1 cellular context compared by ENCODE assay signal in the genomic region with DNA sequence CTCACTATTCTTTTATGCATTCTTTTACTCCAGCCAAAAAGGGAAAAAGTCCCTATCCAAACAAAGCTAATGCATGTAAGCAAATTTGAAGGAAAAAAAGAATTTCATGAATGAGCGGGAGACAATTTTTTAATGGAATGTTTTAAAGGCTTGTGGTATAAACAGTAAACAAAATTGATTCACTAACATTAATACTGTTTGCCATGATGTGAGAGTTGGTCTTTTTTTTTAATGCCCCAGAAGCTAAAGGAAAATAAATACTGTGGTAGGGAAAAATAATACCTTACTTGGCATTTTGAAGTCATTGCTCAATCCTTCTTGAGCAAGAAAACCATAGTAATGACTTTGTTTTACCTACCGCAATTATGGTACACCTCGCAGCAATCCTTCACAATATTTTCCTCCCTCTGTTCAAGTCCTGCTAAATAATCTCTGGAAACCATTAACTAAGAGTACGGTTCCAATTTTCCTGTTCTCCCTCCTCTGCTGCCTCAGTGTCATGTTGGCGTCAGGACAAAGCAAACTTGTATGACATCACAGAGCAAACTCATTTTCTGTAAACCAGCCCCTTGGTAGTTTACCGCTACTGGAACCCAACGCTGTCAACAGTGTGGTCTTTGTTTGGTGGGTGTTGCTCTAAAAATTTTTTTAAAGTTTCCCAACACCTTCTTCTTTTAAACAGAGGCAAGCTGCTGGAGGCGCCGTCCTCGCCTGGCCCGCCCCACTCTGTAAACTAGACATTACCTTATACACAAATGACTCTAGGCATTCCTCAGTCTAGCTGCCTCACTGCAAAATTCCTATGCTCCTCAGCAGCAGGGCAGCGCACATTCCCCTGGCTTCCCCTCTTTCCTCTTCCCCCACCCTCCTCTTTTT.
A peak's percentile ranks its signal among the peaks of the same experiment; 100 is the strongest.
TF ChIP-seq lines count a peak whose summit lies in the region.

No MANE protein-coding gene starts in this region.

TF ChIP-seq in K562, 482 proteins besides CTCF, POLR2A, EP300 and RAD21 (continued from another document):
- TF ChIP-seq PHF8 (IDR thresholded peaks at IDR 0.05; ENCODE audit: borderline replicate concordance, low read length): peak; percentile 21; the same call in 1 of the 2 replicates
- TF ChIP-seq EGR1 (conservative IDR thresholded peaks at IDR 0.05): no peak
- TF ChIP-seq KLF16 (IDR thresholded peaks at IDR 0.05): no peak
- no peak for TF ChIP-seq ZNF551 (CRISPR knock-in tag; IDR thresholded peaks at IDR 0.05)
- no peak for TF ChIP-seq YBX1 (IDR thresholded peaks at IDR 0.05)
- TF ChIP-seq, protein P1, sequence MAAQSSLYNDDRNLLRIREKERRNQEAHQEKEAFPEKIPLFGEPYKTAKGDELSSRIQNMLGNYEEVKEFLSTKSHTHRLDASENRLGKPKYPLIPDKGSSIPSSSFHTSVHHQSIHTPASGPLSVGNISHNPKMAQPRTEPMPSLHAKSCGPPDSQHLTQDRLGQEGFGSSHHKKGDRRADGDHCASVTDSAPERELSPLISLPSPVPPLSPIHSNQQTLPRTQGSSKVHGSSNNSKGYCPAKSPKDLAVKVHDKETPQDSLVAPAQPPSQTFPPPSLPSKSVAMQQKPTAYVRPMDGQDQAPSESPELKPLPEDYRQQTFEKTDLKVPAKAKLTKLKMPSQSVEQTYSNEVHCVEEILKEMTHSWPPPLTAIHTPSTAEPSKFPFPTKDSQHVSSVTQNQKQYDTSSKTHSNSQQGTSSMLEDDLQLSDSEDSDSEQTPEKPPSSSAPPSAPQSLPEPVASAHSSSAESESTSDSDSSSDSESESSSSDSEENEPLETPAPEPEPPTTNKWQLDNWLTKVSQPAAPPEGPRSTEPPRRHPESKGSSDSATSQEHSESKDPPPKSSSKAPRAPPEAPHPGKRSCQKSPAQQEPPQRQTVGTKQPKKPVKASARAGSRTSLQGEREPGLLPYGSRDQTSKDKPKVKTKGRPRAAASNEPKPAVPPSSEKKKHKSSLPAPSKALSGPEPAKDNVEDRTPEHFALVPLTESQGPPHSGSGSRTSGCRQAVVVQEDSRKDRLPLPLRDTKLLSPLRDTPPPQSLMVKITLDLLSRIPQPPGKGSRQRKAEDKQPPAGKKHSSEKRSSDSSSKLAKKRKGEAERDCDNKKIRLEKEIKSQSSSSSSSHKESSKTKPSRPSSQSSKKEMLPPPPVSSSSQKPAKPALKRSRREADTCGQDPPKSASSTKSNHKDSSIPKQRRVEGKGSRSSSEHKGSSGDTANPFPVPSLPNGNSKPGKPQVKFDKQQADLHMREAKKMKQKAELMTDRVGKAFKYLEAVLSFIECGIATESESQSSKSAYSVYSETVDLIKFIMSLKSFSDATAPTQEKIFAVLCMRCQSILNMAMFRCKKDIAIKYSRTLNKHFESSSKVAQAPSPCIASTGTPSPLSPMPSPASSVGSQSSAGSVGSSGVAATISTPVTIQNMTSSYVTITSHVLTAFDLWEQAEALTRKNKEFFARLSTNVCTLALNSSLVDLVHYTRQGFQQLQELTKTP (IDR thresholded peaks at IDR 0.05; ENCODE audit: low read depth in 1 of 2, partially characterized antibody in 2 of 2): peak in 1 of 2 experiments; percentile 47
- no peak for TF ChIP-seq U2AF2 (optimal IDR thresholded peaks at IDR 0.05; ENCODE audit: low read depth, low read length)
- TF ChIP-seq ZNF165 (CRISPR knock-in tag; IDR thresholded peaks at IDR 0.05; ENCODE audit: borderline replicate concordance): no peak
- TF ChIP-seq, protein P2, sequence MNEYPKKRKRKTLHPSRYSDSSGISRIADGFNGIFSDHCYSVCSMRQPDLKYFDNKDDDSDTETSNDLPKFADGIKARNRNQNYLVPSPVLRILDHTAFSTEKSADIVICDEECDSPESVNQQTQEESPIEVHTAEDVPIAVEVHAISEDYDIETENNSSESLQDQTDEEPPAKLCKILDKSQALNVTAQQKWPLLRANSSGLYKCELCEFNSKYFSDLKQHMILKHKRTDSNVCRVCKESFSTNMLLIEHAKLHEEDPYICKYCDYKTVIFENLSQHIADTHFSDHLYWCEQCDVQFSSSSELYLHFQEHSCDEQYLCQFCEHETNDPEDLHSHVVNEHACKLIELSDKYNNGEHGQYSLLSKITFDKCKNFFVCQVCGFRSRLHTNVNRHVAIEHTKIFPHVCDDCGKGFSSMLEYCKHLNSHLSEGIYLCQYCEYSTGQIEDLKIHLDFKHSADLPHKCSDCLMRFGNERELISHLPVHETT (CRISPR knock-in tag; conservative IDR thresholded peaks at IDR 0.05 in 1 of 2, IDR thresholded peaks at IDR 0.05 in 1 of 2): 0 out of 4 replicates have a peak, but pooled peaks of 1 of the 2 experiments have one; percentile 7
- peak; percentile 69 for TF ChIP-seq CEBPB (tag; IDR thresholded peaks at IDR 0.05)
- peak; percentile 81 for TF ChIP-seq ZNF384 (IDR thresholded peaks at IDR 0.05; ENCODE audit: low read depth, low read length)
- TF ChIP-seq, protein P3, sequence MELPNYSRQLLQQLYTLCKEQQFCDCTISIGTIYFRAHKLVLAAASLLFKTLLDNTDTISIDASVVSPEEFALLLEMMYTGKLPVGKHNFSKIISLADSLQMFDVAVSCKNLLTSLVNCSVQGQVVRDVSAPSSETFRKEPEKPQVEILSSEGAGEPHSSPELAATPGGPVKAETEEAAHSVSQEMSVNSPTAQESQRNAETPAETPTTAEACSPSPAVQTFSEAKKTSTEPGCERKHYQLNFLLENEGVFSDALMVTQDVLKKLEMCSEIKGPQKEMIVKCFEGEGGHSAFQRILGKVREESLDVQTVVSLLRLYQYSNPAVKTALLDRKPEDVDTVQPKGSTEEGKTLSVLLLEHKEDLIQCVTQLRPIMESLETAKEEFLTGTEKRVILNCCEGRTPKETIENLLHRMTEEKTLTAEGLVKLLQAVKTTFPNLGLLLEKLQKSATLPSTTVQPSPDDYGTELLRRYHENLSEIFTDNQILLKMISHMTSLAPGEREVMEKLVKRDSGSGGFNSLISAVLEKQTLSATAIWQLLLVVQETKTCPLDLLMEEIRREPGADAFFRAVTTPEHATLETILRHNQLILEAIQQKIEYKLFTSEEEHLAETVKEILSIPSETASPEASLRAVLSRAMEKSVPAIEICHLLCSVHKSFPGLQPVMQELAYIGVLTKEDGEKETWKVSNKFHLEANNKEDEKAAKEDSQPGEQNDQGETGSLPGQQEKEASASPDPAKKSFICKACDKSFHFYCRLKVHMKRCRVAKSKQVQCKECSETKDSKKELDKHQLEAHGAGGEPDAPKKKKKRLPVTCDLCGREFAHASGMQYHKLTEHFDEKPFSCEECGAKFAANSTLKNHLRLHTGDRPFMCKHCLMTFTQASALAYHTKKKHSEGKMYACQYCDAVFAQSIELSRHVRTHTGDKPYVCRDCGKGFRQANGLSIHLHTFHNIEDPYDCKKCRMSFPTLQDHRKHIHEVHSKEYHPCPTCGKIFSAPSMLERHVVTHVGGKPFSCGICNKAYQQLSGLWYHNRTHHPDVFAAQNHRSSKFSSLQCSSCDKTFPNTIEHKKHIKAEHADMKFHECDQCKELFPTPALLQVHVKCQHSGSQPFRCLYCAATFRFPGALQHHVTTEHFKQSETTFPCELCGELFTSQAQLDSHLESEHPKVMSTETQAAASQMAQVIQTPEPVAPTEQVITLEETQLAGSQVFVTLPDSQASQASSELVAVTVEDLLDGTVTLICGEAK (IDR thresholded peaks at IDR 0.05): no peak
- TF ChIP-seq, protein P3 (CRISPR knock-in tag; IDR thresholded peaks at IDR 0.05): no peak
- no peak for TF ChIP-seq BHLHE40 (IDR thresholded peaks at IDR 0.05; ENCODE audit: low read length)
- no peak for TF ChIP-seq CHD4 (IDR thresholded peaks at IDR 0.05; ENCODE audit: insufficient read depth, insufficient replicate concordance, low read depth, low read length, poor library complexity, severe bottlenecking)
- TF ChIP-seq ZNF766 (CRISPR knock-in tag; conservative IDR thresholded peaks at IDR 0.05): no peak
- TF ChIP-seq FOXP1 (CRISPR knock-in tag; IDR thresholded peaks at IDR 0.05): no peak
- peak; percentile 31 for TF ChIP-seq KDM5B (IDR thresholded peaks at IDR 0.05; ENCODE audit: insufficient replicate concordance, low read depth, low read length)
- no peak for TF ChIP-seq MTA1 (IDR thresholded peaks at IDR 0.05; ENCODE audit: borderline replicate concordance)
- TF ChIP-seq, protein P4, sequence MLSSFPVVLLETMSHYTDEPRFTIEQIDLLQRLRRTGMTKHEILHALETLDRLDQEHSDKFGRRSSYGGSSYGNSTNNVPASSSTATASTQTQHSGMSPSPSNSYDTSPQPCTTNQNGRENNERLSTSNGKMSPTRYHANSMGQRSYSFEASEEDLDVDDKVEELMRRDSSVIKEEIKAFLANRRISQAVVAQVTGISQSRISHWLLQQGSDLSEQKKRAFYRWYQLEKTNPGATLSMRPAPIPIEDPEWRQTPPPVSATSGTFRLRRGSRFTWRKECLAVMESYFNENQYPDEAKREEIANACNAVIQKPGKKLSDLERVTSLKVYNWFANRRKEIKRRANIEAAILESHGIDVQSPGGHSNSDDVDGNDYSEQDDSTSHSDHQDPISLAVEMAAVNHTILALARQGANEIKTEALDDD (IDR thresholded peaks at IDR 0.05): 0 out of 2 replicates have a peak, but pooled peaks have one; percentile 26
- no peak for TF ChIP-seq BRCA1 (IDR thresholded peaks at IDR 0.05)
- TF ChIP-seq BRCA1 (CRISPR knock-in tag; IDR thresholded peaks at IDR 0.05): no peak
- TF ChIP-seq ATF1 (CRISPR knock-in tag; IDR thresholded peaks at IDR 0.05): no peak
- peak; percentile 20; the same call in 1 of the 2 replicates for TF ChIP-seq ATF1 (tag; IDR thresholded peaks at IDR 0.05)
- TF ChIP-seq ZNF75A (CRISPR knock-in tag; IDR thresholded peaks at IDR 0.05): no peak
- TF ChIP-seq ZBTB8A (IDR thresholded peaks at IDR 0.05; ENCODE audit: partially characterized antibody): no peak
- no peak for TF ChIP-seq ZNF431 (CRISPR knock-in tag; IDR thresholded peaks at IDR 0.05)
- no peak for TF ChIP-seq ZFP30 (CRISPR knock-in tag; IDR thresholded peaks at IDR 0.05; ENCODE audit: borderline replicate concordance)
- no peak for TF ChIP-seq ZC3H4 (CRISPR knock-in tag; IDR thresholded peaks at IDR 0.05; ENCODE audit: borderline replicate concordance)
- TF ChIP-seq RBBP5 (IDR thresholded peaks at IDR 0.05; ENCODE audit: borderline replicate concordance, insufficient read depth, low read length, poor library complexity, severe bottlenecking): peak; percentile 66
- TF ChIP-seq, protein P5, sequence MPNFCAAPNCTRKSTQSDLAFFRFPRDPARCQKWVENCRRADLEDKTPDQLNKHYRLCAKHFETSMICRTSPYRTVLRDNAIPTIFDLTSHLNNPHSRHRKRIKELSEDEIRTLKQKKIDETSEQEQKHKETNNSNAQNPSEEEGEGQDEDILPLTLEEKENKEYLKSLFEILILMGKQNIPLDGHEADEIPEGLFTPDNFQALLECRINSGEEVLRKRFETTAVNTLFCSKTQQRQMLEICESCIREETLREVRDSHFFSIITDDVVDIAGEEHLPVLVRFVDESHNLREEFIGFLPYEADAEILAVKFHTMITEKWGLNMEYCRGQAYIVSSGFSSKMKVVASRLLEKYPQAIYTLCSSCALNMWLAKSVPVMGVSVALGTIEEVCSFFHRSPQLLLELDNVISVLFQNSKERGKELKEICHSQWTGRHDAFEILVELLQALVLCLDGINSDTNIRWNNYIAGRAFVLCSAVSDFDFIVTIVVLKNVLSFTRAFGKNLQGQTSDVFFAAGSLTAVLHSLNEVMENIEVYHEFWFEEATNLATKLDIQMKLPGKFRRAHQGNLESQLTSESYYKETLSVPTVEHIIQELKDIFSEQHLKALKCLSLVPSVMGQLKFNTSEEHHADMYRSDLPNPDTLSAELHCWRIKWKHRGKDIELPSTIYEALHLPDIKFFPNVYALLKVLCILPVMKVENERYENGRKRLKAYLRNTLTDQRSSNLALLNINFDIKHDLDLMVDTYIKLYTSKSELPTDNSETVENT (CRISPR knock-in tag; IDR thresholded peaks at IDR 0.05): no peak
- no peak for TF ChIP-seq SMAD3 (CRISPR knock-in tag; conservative IDR thresholded peaks at IDR 0.05)
- no peak for TF ChIP-seq ZFP1 (CRISPR knock-in tag; IDR thresholded peaks at IDR 0.05)
- peak; percentile 28; the same call in 1 of the 2 replicates for TF ChIP-seq ZNF316 (IDR thresholded peaks at IDR 0.05)
- peak in 1 of 2 experiments; percentile 48; a peak in 2 of 4 replicates for TF ChIP-seq MAZ (CRISPR knock-in tag; conservative IDR thresholded peaks at IDR 0.05 in 1 of 2, IDR thresholded peaks at IDR 0.05 in 1 of 2)
- no peak for TF ChIP-seq WHSC1 (IDR thresholded peaks at IDR 0.05; ENCODE audit: low read length)
- no peak for TF ChIP-seq MCM7 (IDR thresholded peaks at IDR 0.05)
- no peak for TF ChIP-seq CEBPG (CRISPR knock-in tag; IDR thresholded peaks at IDR 0.05)
- TF ChIP-seq CEBPG (tag; conservative IDR thresholded peaks at IDR 0.05 in 1 of 2, IDR thresholded peaks at IDR 0.05 in 1 of 2): peak; percentile 35 to 78; a peak in 3 of 4 replicates
- TF ChIP-seq HNRNPL (IDR thresholded peaks at IDR 0.05; ENCODE audit: low read depth, low read length): no peak
- TF ChIP-seq RBM39 (optimal IDR thresholded peaks at IDR 0.05; ENCODE audit: low read depth, low read length): peak; percentile 17
- no peak for TF ChIP-seq KDM1A (IDR thresholded peaks at IDR 0.05)
- 0 out of 2 replicates have a peak, but pooled peaks have one; percentile 4 for TF ChIP-seq TEAD4 (IDR thresholded peaks at IDR 0.05; ENCODE audit: low read length)
- no peak for TF ChIP-seq TEAD4 (CRISPR knock-in tag; IDR thresholded peaks at IDR 0.05; ENCODE audit: borderline replicate concordance)
- no peak for TF ChIP-seq NR2C2 (CRISPR knock-in tag; IDR thresholded peaks at IDR 0.05)
- 0 out of 2 replicates have a peak, but pooled peaks have one; percentile 1 for TF ChIP-seq NR2C2 (tag; IDR thresholded peaks at IDR 0.05)
- TF ChIP-seq MAFG (tag; conservative IDR thresholded peaks at IDR 0.05): 0 out of 2 replicates have a peak, but pooled peaks have one; percentile 7
